ENCODE assay signal across 12 cellular contexts in the genomic region with DNA sequence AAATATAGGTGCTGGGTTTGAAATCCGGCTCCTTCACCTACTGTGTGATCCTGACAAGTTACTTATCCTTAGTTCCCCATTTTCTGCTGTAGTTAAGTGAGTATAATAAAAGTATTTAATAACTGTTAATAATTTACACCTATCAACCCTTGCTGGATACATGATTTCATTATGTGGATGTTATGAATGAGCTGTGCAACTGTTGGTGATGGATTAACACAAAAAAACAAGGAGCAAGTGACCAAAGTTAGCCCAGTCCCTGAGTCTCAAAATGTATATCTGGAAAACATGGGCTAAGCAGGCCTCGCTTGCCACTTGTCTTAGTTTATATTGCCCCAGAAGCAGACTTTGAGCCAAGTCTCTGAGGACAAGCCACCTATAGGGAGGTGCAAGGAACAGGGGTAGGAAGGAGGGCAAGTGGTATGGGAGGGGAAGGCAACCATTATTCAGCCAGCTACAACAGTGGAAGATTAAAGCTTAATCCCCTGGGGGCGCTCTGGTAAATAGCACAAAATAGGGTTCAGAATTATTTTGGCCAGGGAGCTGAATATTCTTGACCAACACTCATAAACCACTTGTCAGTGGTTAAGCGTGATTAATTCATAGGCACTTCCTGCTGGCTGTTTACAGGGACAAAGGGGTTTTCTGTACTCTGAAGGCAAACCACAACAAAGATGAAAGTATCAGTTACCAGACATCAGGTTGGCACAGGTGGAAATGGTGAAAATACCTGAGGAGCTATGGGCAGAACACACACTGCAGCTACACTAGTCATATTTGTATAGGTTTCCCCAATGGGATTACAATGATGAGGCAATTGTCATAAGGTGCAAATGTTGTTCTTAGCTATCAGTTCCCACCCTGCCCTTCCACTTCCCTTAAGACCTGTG.
DNase-seq lines count a peak whose midpoint lies in the region; ATAC-seq, FAIRE-seq and TF ChIP-seq lines count a peak whose summit lies in the region.
"Had no signal": no experiment of that assay in that cellular context is flagged by ENCODE, and none has a peak within 500 bp of the region (broad histone marks: within the 10 kb centered on the region; RNA-seq: fewer than 3 reads in every experiment).

No MANE protein-coding gene starts in this region.

- intact Hi-C loops in body of pancreas (cut with DNase I) (no loop called here), mucosa of descending colon (cut with DNase I, micrococcal nuclease) (no loop called here)

- ATAC-seq in GM21515 (IDR thresholded peaks at IDR 0.05; ENCODE audit: unreplicated experiment) (peak; percentile 43), HG03442 (IDR thresholded peaks at IDR 0.05; ENCODE audit: unreplicated experiment) (peak; percentile 52), body of pancreas (peak; percentile 58), mucosa of descending colon (no peak), upper lobe of left lung (ENCODE audit: low FRiP score in 2 of 2) (no peak)

- no peaks in the 10 kb centered on the region for H3K27me3 ChIP-seq in body of pancreas
- no peaks in the 10 kb centered on the region for H3K27me3 ChIP-seq in upper lobe of left lung
- H3K27me3 ChIP-seq: vagina had no signal

- peak; percentile 14 for DNase-seq in GM18507 (ENCODE audit: extremely low spot score, insufficient read length, low read depth)
- no peak for DNase-seq in body of pancreas
- DNase-seq in mucosa of descending colon = no peak
- DNase-seq in AML-193 (lab: John Stamatoyannopoulos, UW) = no peak
- DNase-seq in upper lobe of left lung = no peak
- DNase-seq in epidermal melanocyte (ENCODE audit: insufficient read length, low spot score) = no peak
- DNase-seq: activated gamma-delta T cell treated with Interleukin-2 at 50 U/mL for 16 hours; SK-N-SH; stimulated activated CD4-positive, alpha-beta T cell treated with anti-CD3 and anti-CD28 coated beads, Interleukin-1b, Interleukin-23, amount 100 ng/mL, for 48 hours had no signal

- no peak for TF ChIP-seq POLR2A in body of pancreas (IDR thresholded peaks at IDR 0.05)
- TF ChIP-seq POLR2A in upper lobe of left lung (IDR thresholded peaks at IDR 0.05) = no peak

- TF ChIP-seq CTCF in body of pancreas (IDR thresholded peaks at IDR 0.05) (no peak), mucosa of descending colon (IDR thresholded peaks at IDR 0.05) (no peak), upper lobe of left lung (IDR thresholded peaks at IDR 0.05) (no peak)

- no peak for TF ChIP-seq EP300 in upper lobe of left lung (IDR thresholded peaks at IDR 0.05)

- no peaks in the 10 kb centered on the region for H3K36me3 ChIP-seq in body of pancreas (replicated peaks in 1 of 2; ENCODE audit: insufficient read depth in 1 of 2, low read depth in 2 of 2)
- no peaks in the 10 kb centered on the region for H3K36me3 ChIP-seq in mucosa of descending colon (ENCODE audit: low read depth)
- H3K36me3 ChIP-seq in upper lobe of left lung = no peaks in the 10 kb centered on the region
- H3K36me3 ChIP-seq: vagina had no signal

- 55 to 60% methylated on average over 4 of the region's 4 CpGs for WGBS in body of pancreas, 2 donors
- WGBS in upper lobe of left lung, 2 donors = 59 to 60% methylated on average over 4 of the region's 4 CpGs

- H3K9me3 ChIP-seq in body of pancreas = no peaks in the 10 kb centered on the region
- H3K9me3 ChIP-seq in mucosa of descending colon = no peaks in the 10 kb centered on the region
- no peaks in the 10 kb centered on the region for H3K9me3 ChIP-seq in upper lobe of left lung
- H3K9me3 ChIP-seq: SK-N-SH, vagina had no signal

- H3K4me1 ChIP-seq in body of pancreas (no peaks in the 10 kb centered on the region), mucosa of descending colon (ENCODE audit: low read depth) (no peaks in the 10 kb centered on the region), upper lobe of left lung (peaks cover 0 to 10% (median 5%) of the 10 kb centered on the region in 4 donors)
- H3K4me1 ChIP-seq: vagina had no signal

- H3K4me3 ChIP-seq in body of pancreas = no peak overlapping the region
- H3K4me3 ChIP-seq in mucosa of descending colon = no peak overlapping the region
- no peak overlapping the region for H3K4me3 ChIP-seq in upper lobe of left lung
- H3K4me3 ChIP-seq: vagina had no signal

- H3K27ac ChIP-seq in body of pancreas (peak overlapping the region in 3 of 4 donors; percentile 28 to 61 (median 38)), upper lobe of left lung (no peak overlapping the region)
- H3K27ac ChIP-seq: vagina had no signal

- FAIRE-seq in GM18507 (lab: Jason Lieb, UNC) = peak; percentile 92

Comparison
In these comparisons a context has a peak if more than half of its experiments do, and no peak if none do; other contexts are left out.
1. ATAC-seq: peak in GM21515 (single experiment), HG03442 (single experiment) and body of pancreas (single experiment); none in mucosa of descending colon (single experiment) and upper lobe of left lung (0 of 2).
2. H3K27ac ChIP-seq: peak in body of pancreas (3 of 4); none in upper lobe of left lung (0 of 4).